17 cellular contexts compared by ENCODE assay signal in the genomic region with DNA sequence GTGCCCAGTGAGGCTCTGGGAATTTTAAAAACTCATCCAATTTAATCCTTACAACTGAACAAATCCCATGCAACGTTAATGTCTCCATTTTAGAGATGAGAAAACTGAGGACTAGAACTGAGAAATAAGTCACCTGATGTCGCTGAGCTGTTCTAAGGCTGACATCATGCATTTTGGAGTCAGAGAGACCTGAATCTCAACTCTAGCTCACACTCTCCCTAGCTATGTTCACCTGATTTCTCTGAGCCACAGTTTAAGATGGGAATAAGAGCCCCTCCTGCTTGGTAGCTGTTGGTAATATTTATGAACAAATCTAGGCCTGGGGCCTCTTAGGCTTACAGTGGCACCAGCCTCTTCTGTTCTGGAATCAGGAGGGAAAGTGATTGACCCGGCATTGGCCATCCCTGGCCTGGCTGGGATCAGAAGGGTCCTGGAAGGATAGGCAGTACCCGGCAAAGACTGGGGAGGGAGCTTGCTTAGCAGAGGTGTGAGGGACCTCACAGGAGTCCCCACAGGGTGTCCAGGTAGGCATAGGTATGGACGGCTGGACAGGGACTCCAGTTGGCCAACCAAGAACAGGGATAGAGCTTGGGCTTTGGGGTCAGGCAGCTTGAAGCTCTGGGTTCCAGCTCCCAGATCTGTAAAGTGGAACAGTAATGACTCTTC. TPM values are rescaled to one million over a fixed set of nuclear protein-coding genes. Genes with fewer than 3 reads are reported as not detected.
DNase-seq lines count a peak whose midpoint lies in the region; ATAC-seq, FAIRE-seq and TF ChIP-seq lines count a peak whose summit lies in the region.
"Had no signal": no experiment of that assay in that cellular context is flagged by ENCODE, and none has a peak within 500 bp of the region (broad histone marks: within the 10 kb centered on the region; RNA-seq: fewer than 3 reads in every experiment).

No MANE protein-coding gene starts in this region.

- H3K36me3 ChIP-seq in GM23338 (ENCODE audit: insufficient read depth), result no peaks in the 10 kb centered on the region
- no peaks in the 10 kb centered on the region for H3K36me3 ChIP-seq in K562 (ENCODE audit: control insufficient read depth, insufficient read depth, low read length)

- POLR2A ChIA-PET in K562 (lab: Yijun Ruan, JAX), result interaction anchor here (0.6 kb wide), 2 partner anchors 262 to 1175 kb away, joined by 3 read pairs; no protein-coding TSS in a partner anchor

- in situ Hi-C loops in K562 (cut with MboI), result loop anchor here (5.0 kb wide), 1 partner anchor 175 kb away; no protein-coding TSS in a partner anchor

- H3K4me3 ChIP-seq in GM23338 (no peak overlapping the region), K562 (no peak overlapping the region)
- H3K4me3 ChIP-seq: GM12878 had no signal

- H2AFZ ChIP-seq in GM23338, result no peak overlapping the region
- no peak overlapping the region for H2AFZ ChIP-seq in K562 (ENCODE audit: low read depth, low read length)

- no peaks in the 10 kb centered on the region for H3K9me2 ChIP-seq in GM23338 (ENCODE audit: insufficient read depth)

- H3K79me2 ChIP-seq in GM23338 (replicated peaks; ENCODE audit: insufficient read depth) (no peaks in the 10 kb centered on the region), K562 (ENCODE audit: control insufficient read depth, insufficient read depth, low read length) (no peaks in the 10 kb centered on the region)

- BruUV-seq in K562 (replicated peaks; lab: Mats Ljungman, UMichigan), result no TSS peak

- no peak overlapping the region for H3K9ac ChIP-seq in K562 (ENCODE audit: insufficient read depth in 1 of 2, low read depth in 2 of 2, low read length in 2 of 2)

- TF ChIP-seq RAD21 in K562 (CRISPR knock-in tag; conservative IDR thresholded peaks at IDR 0.05 in 1 of 2, IDR thresholded peaks at IDR 0.05 in 1 of 2), result no peak

- H3K27me3 ChIP-seq in GM23338 (ENCODE audit: insufficient read depth) (no peaks in the 10 kb centered on the region), K562 (ENCODE audit: control insufficient read depth in 2 of 2, insufficient read depth in 2 of 2, low read length in 2 of 2) (no peaks in the 10 kb centered on the region)

- no peaks in the 10 kb centered on the region for H3F3A ChIP-seq in GM23338 (replicated peaks; ENCODE audit: low read depth)

- no peak for FAIRE-seq in K562 (lab: Jason Lieb, UNC)
- FAIRE-seq: A204.1 had no signal

- no peaks in the 10 kb centered on the region for H3K9me1 ChIP-seq in K562 (ENCODE audit: control insufficient read depth, insufficient read depth, low read length)

- H3K4me1 ChIP-seq in GM23338 (ENCODE audit: insufficient read depth), result no peaks in the 10 kb centered on the region
- peaks cover 0 to 15% of the 10 kb centered on the region in 2 experiments; a peak in 3 of 5 replicates for H3K4me1 ChIP-seq in K562 (replicated peaks in 1 of 2; ENCODE audit: control insufficient read depth in 2 of 2, insufficient read depth in 2 of 2, low read length in 2 of 2)

- CTCF ChIA-PET in K562 (lab: Yijun Ruan, JAX; ENCODE audit: low intra/inter-chr PET ratio), result interaction anchor here (1.1 to 2.8 kb wide), 5 partner anchors 83 to 208 kb away, joined by 3 to 17 read pairs (median 8); a partner anchor contains a TSS

- H3K4me2 ChIP-seq in GM23338 (no peak overlapping the region), K562 (ENCODE audit: insufficient read depth, low read length) (no peak overlapping the region)

- no peaks in the 10 kb centered on the region; the same call in 1 of the 3 replicates for H3K9me3 Mint-ChIP-seq in GM23338
- H3K9me3 Mint-ChIP-seq: CD4-positive, alpha-beta T cell; H9 had no signal

- TF ChIP-seq CTCF in GM23338 (conservative IDR thresholded peaks at IDR 0.05; ENCODE audit: low read depth in 2 of 2) (no peak), K562 (IDR thresholded peaks at IDR 0.05 in 2 of 3, conservative IDR thresholded peaks at IDR 0.05 in 1 of 3; ENCODE audit: insufficient read depth in 2 of 3, low read depth in 1 of 3, low read length in 3 of 3) (no peak)

- 56% methylated on average over 4 of the region's 5 CpGs for WGBS in K562 (ENCODE audit: insufficient coverage, low coverage, missing lambda C conversion rate)

- H3K4me1 Mint-ChIP-seq in GM23338, result 0 out of 3 replicates have a peak, but pooled peaks cover 3% of the 10 kb centered on the region

- TF ChIP-seq EP300 in K562 (IDR thresholded peaks at IDR 0.05; ENCODE audit: low read length), result no peak

- no peaks in the 10 kb centered on the region for H3K36me3 Mint-ChIP-seq in GM23338 (ENCODE audit: low read depth)

- H3K27ac ChIP-seq in GM23338 (ENCODE audit: low read depth) (no peak overlapping the region), K562 (ENCODE audit: extremely low read depth, low read depth, low read length) (no peak overlapping the region)
- H3K27ac ChIP-seq: C4-2B, HL-60 had no signal

- no peak overlapping the region for H3K27ac Mint-ChIP-seq in GM23338
- H3K27ac Mint-ChIP-seq: CD4-positive, alpha-beta T cell; H9 had no signal

- H3K27me3 Mint-ChIP-seq in GM23338 (ENCODE audit: insufficient read depth, low read depth, poor library complexity), result peaks cover 3% of the 10 kb centered on the region

- intact Hi-C loops in K562 (cut with micrococcal nuclease), result no loop called here

- no peak for DNase-seq in GM23338 (ENCODE audit: low spot score)
- DNase-seq in K562 (ENCODE audit: extremely low read depth in 1 of 4, low spot score in 3 of 4), result no peak
- no peak for DNase-seq in cerebellum (ENCODE audit: low spot score)
- no peak for DNase-seq in NCI-H1417 (lab: John Stamatoyannopoulos, UW)
- DNase-seq in epidermal melanocyte (ENCODE audit: insufficient read length, low spot score), result no peak
- DNase-seq: GOT3 had no signal

- no peak for TF ChIP-seq POLR2A in K562 (conservative IDR thresholded peaks at IDR 0.05)

- H4K20me1 ChIP-seq in GM23338 (replicated peaks; ENCODE audit: insufficient read depth) (no peaks in the 10 kb centered on the region), K562 (replicated peaks; ENCODE audit: control insufficient read depth, insufficient read depth, low read length) (no peaks in the 10 kb centered on the region)

- ATAC-seq in GM23338, result peak; percentile 21; the same call in 2 of the 3 replicates
- no peak for ATAC-seq in K562
- ATAC-seq in esophagus mucosa, result peak; percentile 14
- ATAC-seq in GM21528 (IDR thresholded peaks at IDR 0.05; ENCODE audit: low FRiP score, unreplicated experiment), result no peak

- H3K9me3 ChIP-seq in K562 (replicated peaks; ENCODE audit: control insufficient read depth, insufficient read depth, low read depth, low read length), result no peaks in the 10 kb centered on the region

- H3K4me3 Mint-ChIP-seq in GM23338, result no peak overlapping the region
- H3K4me3 Mint-ChIP-seq: CD4-positive, alpha-beta T cell; H9 had no signal

TF ChIP-seq in GM23338, 12 proteins besides CTCF, POLR2A, EP300 and RAD21 (continues in another document):
- TF ChIP-seq EZH2phosphoT487 (IDR thresholded peaks at IDR 0.05; ENCODE audit: unreplicated experiment) (no peak), JUNB (IDR thresholded peaks at IDR 0.05; ENCODE audit: unreplicated experiment) (no peak)

TF ChIP-seq in K562, 482 proteins besides CTCF, POLR2A, EP300 and RAD21 (continues in another document):
- TF ChIP-seq BCOR (IDR thresholded peaks at IDR 0.05) (peak; percentile 65), PHF20 (IDR thresholded peaks at IDR 0.05; ENCODE audit: partially characterized antibody) (no peak), TSC22D4 (tag; IDR thresholded peaks at IDR 0.05) (no peak)

RNA-seq across cellular contexts. Expression of a gene that starts 18.8 kb away (rescaled TPM):
- 244 and 252 TPM in 2 replicates for total RNA-seq in GM23338 (2014; rRNA removed; shearing (Covaris generic))
- polyA plus RNA-seq in GM23338 (2016; fragmentation: Nextera tagmentation; extraction: Ambion mirVana), result 73.2 and 85.1 TPM in 2 replicates
- total RNA-seq in K562 (2011; cell fraction: chromatin; rRNA removed; ENCODE audit: low replicate concordance), result 123 and 330 TPM in 2 replicates
- 74.4 and 84.6 TPM in 2 replicates for total RNA-seq in K562 (2011; cell fraction: nucleolus; rRNA removed)
- 187 and 322 TPM in 2 replicates for total RNA-seq in K562 (2011; cell fraction: nucleoplasm; rRNA removed)
- 81.4 and 88.5 TPM in 2 replicates for total RNA-seq in K562 (2014; rRNA removed)
- 149 and 152 TPM in 2 replicates for total RNA-seq in K562 (2014; rRNA removed; fragmentation: Illumina TruSeq; extraction: Trizol)
- total RNA-seq in K562 (2015; rRNA removed; fragmentation: Illumina TruSeq; extraction: Trizol), result 141 and 156 TPM in 2 replicates
- total RNA-seq in K562 (2021), result 144 and 150 TPM in 2 replicates
- polyA plus RNA-seq in K562 (2011; rRNA removed), result 103 and 145 TPM in 2 replicates
- polyA plus RNA-seq in K562 (2011; cell fraction: cytosol; rRNA removed), result 87.8 and 148 TPM in 2 replicates
- 75.9 and 131 TPM in 2 replicates for polyA plus RNA-seq in K562 (2011; cell fraction: nucleus; rRNA removed)
- polyA plus RNA-seq in K562 (2012), result 89.9 and 106 TPM in 2 replicates
- 188 and 251 TPM in 2 replicates for polyA plus RNA-seq in K562 (2014; fragmentation: Illumina TruSeq; extraction: Trizol)
- 100 to 1,000 TPM in 1 of 2 experiments, 10 to 100 TPM in 1; 71.0 to 101 TPM for polyA plus RNA-seq in K562 (2014; fragmentation: Nextera tagmentation; extraction: Ambion mirVana)
- polyA plus RNA-seq in K562 (2014; rRNA removed), result 77.0 and 98.4 TPM in 2 replicates
- 231 and 302 TPM in 2 replicates for polyA minus RNA-seq in K562 (2011; rRNA and poly(A)+ RNA removed)
- polyA minus RNA-seq in K562 (2011; cell fraction: cytosol; rRNA and poly(A)+ RNA removed), result 105 and 130 TPM in 2 replicates
- 58.4 and 139 TPM in 2 replicates for polyA minus RNA-seq in K562 (2011; cell fraction: nucleus; rRNA and poly(A)+ RNA removed)
- 83.4 TPM for total RNA-seq in esophagus mucosa
- total RNA-seq in cerebellum, result 187 TPM

RNA-seq across cellular contexts. Expression of a gene that starts 47.7 kb away (rescaled TPM):
- total RNA-seq in GM23338 (2014; rRNA removed; shearing (Covaris generic)), result 2.0 and 3.8 TPM in 2 replicates
- polyA plus RNA-seq in GM23338 (2016; fragmentation: Nextera tagmentation; extraction: Ambion mirVana) (4.0 and 4.2 TPM in 2 replicates), K562 (2011; rRNA removed) (0.93 and 1.7 TPM in 2 replicates), K562 (2014; fragmentation: Illumina TruSeq; extraction: Trizol) (0.62 and 0.98 TPM in 2 replicates), K562 (2014; fragmentation: Nextera tagmentation; extraction: Ambion mirVana) (under 1 TPM; 0.04 to 0.13 TPM), K562 (2014; rRNA removed) (4.2 and 4.5 TPM in 2 replicates)
- 0.79 and 1.6 TPM in 2 replicates for total RNA-seq in K562 (2011; cell fraction: chromatin; rRNA removed; ENCODE audit: low replicate concordance)
- total RNA-seq in K562 (2011; cell fraction: nucleolus; rRNA removed), result 1.6 and 2.0 TPM in 2 replicates
- total RNA-seq in K562 (2011; cell fraction: nucleoplasm; rRNA removed), result 1.6 and 1.8 TPM in 2 replicates
- total RNA-seq in K562 (2014; rRNA removed) (2.3 and 4.4 TPM in 2 replicates), K562 (2014; rRNA removed; fragmentation: Illumina TruSeq; extraction: Trizol) (0.96 and 1.2 TPM in 2 replicates), K562 (2015; rRNA removed; fragmentation: Illumina TruSeq; extraction: Trizol) (1.2 and 2.0 TPM in 2 replicates), K562 (2021) (3.8 and 5.0 TPM in 2 replicates), esophagus mucosa (not detected), cerebellum (0.36 TPM)
- 1.8 and 4.0 TPM in 2 replicates for polyA plus RNA-seq in K562 (2011; cell fraction: cytosol; rRNA removed)
- polyA plus RNA-seq in K562 (2011; cell fraction: nucleus; rRNA removed), result 2.4 and 2.7 TPM in 2 replicates
- 2.4 and 2.8 TPM in 2 replicates for polyA plus RNA-seq in K562 (2012)
- polyA minus RNA-seq in K562 (2011; rRNA and poly(A)+ RNA removed), result 0.28 and 0.33 TPM in 2 replicates
- 0.57 and 2.8 TPM in 2 replicates for polyA minus RNA-seq in K562 (2011; cell fraction: cytosol; rRNA and poly(A)+ RNA removed)
- 1.1 and 1.2 TPM in 2 replicates for polyA minus RNA-seq in K562 (2011; cell fraction: nucleus; rRNA and poly(A)+ RNA removed)
- total RNA-seq: CD4-positive, alpha-beta T cell; GM12878; HT1080; IMR-90 had no signal
- polyA plus RNA-seq: BJ, IMR-90 had no signal

Comparison
In these comparisons a context has a peak if more than half of its experiments do, and no peak if none do; other contexts are left out.
1. ATAC-seq: peak in GM23338 (single experiment) and esophagus mucosa (single experiment); none in K562 (single experiment) and GM21528 (single experiment).